In genomic region chr10:133465191-133465949, GRCh38 we compare ENCODE assay signal across 30 cellular contexts. TPM values are rescaled to one million over a fixed set of nuclear protein-coding genes. Genes with fewer than 3 reads are reported as not detected.
A peak's percentile ranks its signal among the peaks of the same experiment; 100 is the strongest.
DNase-seq lines count a peak whose midpoint lies in the region; ATAC-seq and TF ChIP-seq lines count a peak whose summit lies in the region.
"Had no signal": no experiment of that assay in that cellular context is flagged by ENCODE, and none has a peak within 500 bp of the region (broad histone marks: within the 10 kb centered on the region; RNA-seq: fewer than 3 reads in every experiment).

No MANE protein-coding gene starts in this region.

- ATAC-seq in T-helper 17 cell (no peak), upper lobe of right lung (peak; percentile 11), HG03175 (IDR thresholded peaks at IDR 0.05; ENCODE audit: unreplicated experiment) (no peak)
- ATAC-seq: HepG2, left ventricle myocardium superior, natural killer cell, Right ventricle myocardium inferior had no signal

- no peak overlapping the region for H3K4me3 ChIP-seq in upper lobe of right lung
- H3K4me3 ChIP-seq: PC-9, smooth muscle cell, suprapubic skin had no signal

- no peak overlapping the region for H3K27ac ChIP-seq in upper lobe of right lung
- H3K27ac ChIP-seq: PC-9, suprapubic skin, VCaP had no signal

- DNase-seq in activated CD4-positive, alpha-beta T cell treated with anti-CD3 and anti-CD28 coated beads, Interleukin-2, amount 10 ng/mL, durations not matched to agents 24 days and 14 days, result peak; percentile 41
- no peak for DNase-seq in activated CD4-positive, alpha-beta T cell treated with anti-CD3 and anti-CD28 coated beads for 4 hours
- no peak for DNase-seq in T-helper 17 cell
- peak; percentile 14 for DNase-seq in left kidney (ENCODE audit: low read depth, low spot score)
- DNase-seq in upper lobe of right lung, result no peak
- DNase-seq in NOMO-1 (lab: John Stamatoyannopoulos, UW; ENCODE audit: unreplicated experiment in 2 of 2), result no peak
- no peak for DNase-seq in activated naive CD8-positive, alpha-beta T cell treated with anti-CD3 and anti-CD28 coated beads for 36 hours
- DNase-seq: activated CD4-positive, alpha-beta T cell treated with anti-CD3 and anti-CD28 coated beads, Interleukin-2, amount 50 U/mL, for 4 hours; activated effector memory CD4-positive, alpha-beta T cell treated with Interleukin-2 at 50 U/mL for 16 hours; CD4-positive, alpha-beta T cell; GOT3; left ventricle myocardium superior; MV-4-11; natural killer cell; NCI-H1694 treated with DMSO at 0.1 percent for 48 hours; NCI-H2171; NCI-H510A treated with DMSO at 0.1 percent for 48 hours; occipital lobe; PC-9; stimulated activated CD4-positive, alpha-beta T cell treated with anti-CD3 and anti-CD28 coated beads, Interleukin-1b, Interleukin-23, amount 100 ng/mL, for 48 hours had no signal

- no peaks in the 10 kb centered on the region for H3K4me1 Mint-ChIP-seq in activated CD4-positive, alpha-beta T cell treated with anti-CD3 and anti-CD28 coated beads, Interleukin-2, amount 10 ng/mL, durations not matched to agents 24 days and 14 days
- peaks cover 35% of the 10 kb centered on the region for H3K4me1 Mint-ChIP-seq in T-helper 17 cell
- no peaks in the 10 kb centered on the region for H3K4me1 Mint-ChIP-seq in activated naive CD8-positive, alpha-beta T cell treated with anti-CD3 and anti-CD28 coated beads for 36 hours
- H3K4me1 Mint-ChIP-seq: central memory CD8-positive, alpha-beta T cell; natural killer cell had no signal

- H3K27me3 ChIP-seq in upper lobe of right lung, result no peaks in the 10 kb centered on the region
- H3K27me3 ChIP-seq: suprapubic skin had no signal

- no peak for TF ChIP-seq CTCF in upper lobe of right lung (IDR thresholded peaks at IDR 0.05)

- H3K4me3 Mint-ChIP-seq in activated CD4-positive, alpha-beta T cell treated with anti-CD3 and anti-CD28 coated beads, Interleukin-2, amount 10 ng/mL, durations not matched to agents 24 days and 14 days, result no peak overlapping the region
- no peak overlapping the region for H3K4me3 Mint-ChIP-seq in T-helper 17 cell
- no peak overlapping the region for H3K4me3 Mint-ChIP-seq in activated naive CD8-positive, alpha-beta T cell treated with anti-CD3 and anti-CD28 coated beads for 36 hours
- H3K4me3 Mint-ChIP-seq: activated naive CD8-positive, alpha-beta T cell; CD4-positive, alpha-beta T cell; central memory CD8-positive, alpha-beta T cell; natural killer cell had no signal

- no peaks in the 10 kb centered on the region for H3K36me3 Mint-ChIP-seq in activated CD4-positive, alpha-beta T cell treated with anti-CD3 and anti-CD28 coated beads, Interleukin-2, amount 10 ng/mL, durations not matched to agents 24 days and 14 days (ENCODE audit: low read depth)
- H3K36me3 Mint-ChIP-seq in T-helper 17 cell (ENCODE audit: low read depth), result peaks cover 10% of the 10 kb centered on the region
- peaks cover 5% of the 10 kb centered on the region for H3K36me3 Mint-ChIP-seq in activated naive CD8-positive, alpha-beta T cell treated with anti-CD3 and anti-CD28 coated beads for 36 hours

- no peaks in the 10 kb centered on the region for H3K36me3 ChIP-seq in upper lobe of right lung

- no peaks in the 10 kb centered on the region for H3K4me1 ChIP-seq in upper lobe of right lung
- H3K4me1 ChIP-seq: suprapubic skin had no signal

- H3K9me3 ChIP-seq in T-helper 17 cell (ENCODE audit: control insufficient read depth, low read length, poor library complexity, severe bottlenecking), result no peaks in the 10 kb centered on the region
- no peaks in the 10 kb centered on the region for H3K9me3 ChIP-seq in upper lobe of right lung
- H3K9me3 ChIP-seq: suprapubic skin had no signal

- no peaks in the 10 kb centered on the region for H3K27me3 Mint-ChIP-seq in activated CD4-positive, alpha-beta T cell treated with anti-CD3 and anti-CD28 coated beads, Interleukin-2, amount 10 ng/mL, durations not matched to agents 24 days and 14 days
- no peaks in the 10 kb centered on the region for H3K27me3 Mint-ChIP-seq in T-helper 17 cell
- H3K27me3 Mint-ChIP-seq in activated naive CD8-positive, alpha-beta T cell treated with anti-CD3 and anti-CD28 coated beads for 36 hours, result no peaks in the 10 kb centered on the region
- H3K27me3 Mint-ChIP-seq: activated naive CD8-positive, alpha-beta T cell; CD4-positive, alpha-beta T cell; central memory CD8-positive, alpha-beta T cell had no signal

- no peak overlapping the region for H3K27ac Mint-ChIP-seq in activated CD4-positive, alpha-beta T cell treated with anti-CD3 and anti-CD28 coated beads, Interleukin-2, amount 10 ng/mL, durations not matched to agents 24 days and 14 days
- H3K27ac Mint-ChIP-seq in T-helper 17 cell, result peak overlapping the region; percentile 54
- no peak overlapping the region for H3K27ac Mint-ChIP-seq in activated naive CD8-positive, alpha-beta T cell treated with anti-CD3 and anti-CD28 coated beads for 36 hours
- H3K27ac Mint-ChIP-seq: activated naive CD8-positive, alpha-beta T cell; CD4-positive, alpha-beta T cell; natural killer cell had no signal

- peaks cover 5% of the 10 kb centered on the region for H3K9me3 Mint-ChIP-seq in activated CD4-positive, alpha-beta T cell treated with anti-CD3 and anti-CD28 coated beads, Interleukin-2, amount 10 ng/mL, durations not matched to agents 24 days and 14 days
- H3K9me3 Mint-ChIP-seq in activated naive CD8-positive, alpha-beta T cell treated with anti-CD3 and anti-CD28 coated beads for 36 hours, result peaks cover 5% of the 10 kb centered on the region
- H3K9me3 Mint-ChIP-seq: CD4-positive, alpha-beta T cell; central memory CD8-positive, alpha-beta T cell; natural killer cell had no signal

- intact Hi-C loops in activated CD4-positive, alpha-beta T cell treated with anti-CD3 and anti-CD28 coated beads, Interleukin-2, amount 10 ng/mL, durations not matched to agents 24 days and 14 days (cut with micrococcal nuclease), result no loop called here
- intact Hi-C loops in upper lobe of right lung (cut with DNase I), result no loop called here

RNA-seq across cellular contexts. Expression of gene SCART1, which starts 11.6 kb away (rescaled TPM):
- total RNA-seq in activated CD4-positive, alpha-beta T cell treated with anti-CD3 and anti-CD28 coated beads, Interleukin-2, amount 10 ng/mL, durations not matched to agents 24 days and 14 days, result 0.76 and 0.77 TPM in 2 replicates
- 10 to 100 TPM; 20.6 to 38.6 TPM for total RNA-seq in T-helper 17 cell
- 2.6 TPM for total RNA-seq in upper lobe of right lung
- total RNA-seq in activated naive CD8-positive, alpha-beta T cell treated with anti-CD3 and anti-CD28 coated beads for 36 hours, result under 1 TPM; 0.28 to 0.45 TPM
- total RNA-seq: A172 had no signal

RNA-seq across cellular contexts. Expression of gene SPRN, which starts 40.9 kb away (rescaled TPM):
- total RNA-seq in activated CD4-positive, alpha-beta T cell treated with anti-CD3 and anti-CD28 coated beads, Interleukin-2, amount 10 ng/mL, durations not matched to agents 24 days and 14 days, result not detected in 2 replicates
- not detected for total RNA-seq in T-helper 17 cell
- total RNA-seq in upper lobe of right lung, result not detected
- total RNA-seq in activated naive CD8-positive, alpha-beta T cell treated with anti-CD3 and anti-CD28 coated beads for 36 hours, result not detected
- total RNA-seq: A172; CD4-positive, alpha-beta T cell; dermis microvascular lymphatic vessel endothelial cell; HepG2; left ventricle myocardium superior; natural killer cell; PC-9; Right ventricle myocardium inferior had no signal

Comparison
In these comparisons a context has a peak if more than half of its experiments do, and no peak if none do; other contexts are left out.
1. DNase-seq: peak in activated CD4-positive, alpha-beta T cell treated with anti-CD3 and anti-CD28 coated beads, Interleukin-2, amount 10 ng/mL, durations not matched to agents 24 days and 14 days (single experiment) and left kidney (single experiment); none in activated CD4-positive, alpha-beta T cell treated with anti-CD3 and anti-CD28 coated beads for 4 hours (0 of 2), T-helper 17 cell (0 of 3), upper lobe of right lung (single experiment), NOMO-1 (0 of 2) and activated naive CD8-positive, alpha-beta T cell treated with anti-CD3 and anti-CD28 coated beads for 36 hours (single experiment).